ENCODE assay signal across 1 cellular context in the genomic region with DNA sequence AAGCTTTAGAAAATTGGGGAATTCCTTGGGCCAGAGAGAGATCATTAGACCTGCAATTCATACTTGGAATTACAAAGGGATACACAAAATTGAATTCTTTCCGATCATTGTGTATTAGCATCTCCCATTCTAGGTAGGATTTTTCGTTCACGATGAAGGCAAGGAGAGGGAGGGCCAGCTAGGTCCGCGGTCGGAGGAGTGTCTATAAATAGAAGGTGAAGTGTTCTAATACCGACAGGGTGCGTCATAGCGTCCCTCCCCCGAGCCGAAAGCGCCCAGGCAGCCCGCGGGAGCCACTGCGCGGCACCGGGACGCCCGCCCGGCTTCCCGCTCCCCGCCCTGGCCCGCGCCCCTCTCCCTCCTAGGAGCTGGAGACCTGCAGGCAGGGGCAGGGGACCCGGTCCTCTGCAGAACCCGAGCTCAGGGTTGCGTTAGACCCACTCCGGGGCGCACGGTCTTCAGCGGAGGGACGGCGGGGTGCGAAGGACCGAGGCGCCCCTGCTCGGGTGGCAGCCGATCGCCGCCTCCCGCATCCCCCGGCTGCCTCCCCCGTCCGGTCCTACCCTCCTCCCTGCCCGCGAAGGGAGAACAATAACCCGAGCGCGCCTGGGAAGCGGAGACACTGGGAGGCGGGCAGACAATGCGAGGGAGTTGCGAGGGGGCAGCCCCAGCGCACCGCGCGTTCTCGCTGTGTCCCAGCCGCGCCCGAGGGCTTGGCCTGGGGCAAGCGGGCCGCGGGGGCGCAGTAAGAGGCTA.
TF ChIP-seq lines count a peak whose summit lies in the region.

No MANE protein-coding gene starts in this region.

TF ChIP-seq in H1, 55 proteins besides CTCF, POLR2A, EP300 and RAD21 (continued from another document):
- TF ChIP-seq KDM4A (IDR thresholded peaks at IDR 0.05; ENCODE audit: low read depth, low read length, severe bottlenecking) = peak; percentile 94
